20 cellular contexts compared by ENCODE assay signal in the genomic region with DNA sequence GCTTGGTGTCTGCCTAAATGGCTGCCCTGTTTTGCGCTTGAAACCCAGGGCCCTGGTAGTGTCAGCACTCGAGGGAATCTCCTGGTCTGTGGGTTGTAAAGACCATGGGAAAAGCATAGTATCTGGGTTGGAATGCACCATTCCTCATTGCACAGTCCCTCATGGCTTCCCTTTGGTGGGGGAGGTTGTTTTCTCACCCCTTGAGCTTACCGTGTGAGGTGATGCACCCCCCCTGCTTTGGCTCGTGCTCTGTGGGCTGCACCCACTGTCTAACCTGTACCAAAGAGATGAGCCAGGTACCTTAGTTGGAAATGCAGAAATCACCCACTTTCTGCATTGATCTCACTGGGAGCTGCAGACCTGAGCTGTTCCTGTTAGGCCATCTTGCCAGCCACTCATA.
A peak's percentile ranks its signal among the peaks of the same experiment; 100 is the strongest.
DNase-seq lines count a peak whose midpoint lies in the region; ATAC-seq and TF ChIP-seq lines count a peak whose summit lies in the region.
"Had no signal": no experiment of that assay in that cellular context is flagged by ENCODE, and none has a peak within 500 bp of the region (broad histone marks: within the 10 kb centered on the region; RNA-seq: fewer than 3 reads in every experiment).

No MANE protein-coding gene starts in this region.

- no peaks in the 10 kb centered on the region for H3K9me3 Mint-ChIP-seq in activated naive CD4-positive, alpha-beta T cell treated with anti-CD3 and anti-CD28 coated beads, Interleukin-2, amount 50 U/mL, for 24 hours
- H3K9me3 Mint-ChIP-seq in stimulated activated memory B cell treated with anti-CD40 and anti-IgM and Interleukin-4, amounts not matched to agents 10 μg/mL and 1 μg/mL and 100 μg/mL, for 72 hours = peaks cover 8% of the 10 kb centered on the region
- no peaks in the 10 kb centered on the region for H3K9me3 Mint-ChIP-seq in type B pancreatic cell
- H3K9me3 Mint-ChIP-seq: HFFc6 had no signal

- 0 out of 2 replicates have a peak overlapping the region, but pooled peaks have one; percentile 20 for H3K27ac ChIP-seq in RWPE1
- no peak overlapping the region for H3K27ac ChIP-seq in right cardiac atrium (ENCODE audit: low read length)
- H3K27ac ChIP-seq: right lobe of liver had no signal

- no peaks in the 10 kb centered on the region for H3K27me3 Mint-ChIP-seq in activated naive CD4-positive, alpha-beta T cell treated with anti-CD3 and anti-CD28 coated beads, Interleukin-2, amount 50 U/mL, for 24 hours
- no peaks in the 10 kb centered on the region for H3K27me3 Mint-ChIP-seq in stimulated activated memory B cell treated with anti-CD40 and anti-IgM and Interleukin-4, amounts not matched to agents 10 μg/mL and 1 μg/mL and 100 μg/mL, for 72 hours
- H3K27me3 Mint-ChIP-seq in type B pancreatic cell = no peaks in the 10 kb centered on the region

- H3K27ac Mint-ChIP-seq in activated naive CD4-positive, alpha-beta T cell treated with anti-CD3 and anti-CD28 coated beads, Interleukin-2, amount 50 U/mL, for 24 hours = peak overlapping the region; percentile 37
- peak overlapping the region; percentile 55 for H3K27ac Mint-ChIP-seq in stimulated activated memory B cell treated with anti-CD40 and anti-IgM and Interleukin-4, amounts not matched to agents 10 μg/mL and 1 μg/mL and 100 μg/mL, for 72 hours
- no peak overlapping the region for H3K27ac Mint-ChIP-seq in type B pancreatic cell
- H3K27ac Mint-ChIP-seq: HFFc6 had no signal

- peaks cover 3% of the 10 kb centered on the region for H3K4me1 ChIP-seq in right cardiac atrium (ENCODE audit: control insufficient read depth, insufficient read depth, low read length)

- H3K27me3 ChIP-seq in right cardiac atrium (ENCODE audit: control insufficient read depth, insufficient read depth) = no peaks in the 10 kb centered on the region
- H3K27me3 ChIP-seq: heart right ventricle, MG63, right lobe of liver had no signal

- peaks cover 32% of the 10 kb centered on the region for H3K36me3 Mint-ChIP-seq in activated naive CD4-positive, alpha-beta T cell treated with anti-CD3 and anti-CD28 coated beads, Interleukin-2, amount 50 U/mL, for 24 hours
- peaks cover 60% of the 10 kb centered on the region for H3K36me3 Mint-ChIP-seq in stimulated activated memory B cell treated with anti-CD40 and anti-IgM and Interleukin-4, amounts not matched to agents 10 μg/mL and 1 μg/mL and 100 μg/mL, for 72 hours
- H3K36me3 Mint-ChIP-seq in type B pancreatic cell = peaks cover 29% of the 10 kb centered on the region

- 84% methylated on average over 4 of the region's 4 CpGs for WGBS in right cardiac atrium

- intact Hi-C loops in right cardiac atrium (cut with DNase I) = no loop called here

- TF ChIP-seq CTCF in RWPE1 (conservative IDR thresholded peaks at IDR 0.05; ENCODE audit: low read depth) (no peak), type B pancreatic cell (conservative IDR thresholded peaks at IDR 0.05) (no peak)

- peaks cover 89% of the 10 kb centered on the region for H3K4me1 Mint-ChIP-seq in activated naive CD4-positive, alpha-beta T cell treated with anti-CD3 and anti-CD28 coated beads, Interleukin-2, amount 50 U/mL, for 24 hours
- peaks cover 59% of the 10 kb centered on the region for H3K4me1 Mint-ChIP-seq in stimulated activated memory B cell treated with anti-CD40 and anti-IgM and Interleukin-4, amounts not matched to agents 10 μg/mL and 1 μg/mL and 100 μg/mL, for 72 hours
- peaks cover 4% of the 10 kb centered on the region for H3K4me1 Mint-ChIP-seq in type B pancreatic cell (ENCODE audit: unreplicated experiment)

- peak overlapping the region; percentile 23 for H3K4me3 Mint-ChIP-seq in activated naive CD4-positive, alpha-beta T cell treated with anti-CD3 and anti-CD28 coated beads, Interleukin-2, amount 50 U/mL, for 24 hours
- no peak overlapping the region for H3K4me3 Mint-ChIP-seq in stimulated activated memory B cell treated with anti-CD40 and anti-IgM and Interleukin-4, amounts not matched to agents 10 μg/mL and 1 μg/mL and 100 μg/mL, for 72 hours
- H3K4me3 Mint-ChIP-seq in type B pancreatic cell = no peak overlapping the region
- H3K4me3 Mint-ChIP-seq: HFFc6 had no signal

- DNase-seq in activated naive CD4-positive, alpha-beta T cell (lab: John Stamatoyannopoulos, UW) = no peak
- DNase-seq in RWPE1 (ENCODE audit: low spot score) (no peak), right cardiac atrium (no peak), type B pancreatic cell (ENCODE audit: extremely low spot score, unreplicated experiment) (no peak)
- DNase-seq: COR-L47; effector memory CD4-positive, alpha-beta T cell; heart right ventricle; HFFc6; kidney; MG63; NCI-H187 treated with DMSO at 0.1 percent for 48 hours; NK-92 treated with Interleukin-12 subunit alpha and Interleukin-12 subunit beta, amount 100 ng/mL, for 24 hours; right lobe of liver; stimulated activated CD4-positive, alpha-beta T cell treated with anti-CD3 and anti-CD28 coated beads, Interleukin-1b, Interleukin-23, amount 100 ng/mL, for 48 hours had no signal

- POLR2A ChIA-PET in RWPE1 (lab: Yijun Ruan, JAX; ENCODE audit: low non-redundant PET) = no interaction called here

- H3K9me3 ChIP-seq in right cardiac atrium (ENCODE audit: control insufficient read depth, low read length) = no peaks in the 10 kb centered on the region
- H3K9me3 ChIP-seq: right lobe of liver had no signal

- no peak overlapping the region for H3K4me3 ChIP-seq in right cardiac atrium (ENCODE audit: low read length)
- H3K4me3 ChIP-seq: heart right ventricle, MG63, right lobe of liver had no signal

- CTCF ChIA-PET in RWPE1 (lab: Yijun Ruan, JAX) = no interaction called here

- ATAC-seq in right cardiac atrium (peak; percentile 40 to 51), HG03175 (IDR thresholded peaks at IDR 0.05; ENCODE audit: unreplicated experiment) (no peak), GM18502 (IDR thresholded peaks at IDR 0.05; ENCODE audit: poor library complexity, unreplicated experiment) (no peak)
- no peak for ATAC-seq in stimulated activated memory B cell treated with anti-CD40 and anti-IgM and Interleukin-4, amounts not matched to agents 10 μg/mL and 1 μg/mL and 100 μg/mL, for 72 hours
- ATAC-seq: activated CD4-positive, CD25-positive, alpha-beta regulatory T cell treated with anti-CD3 and anti-CD28 coated beads, Interleukin-2, amount 50 U/mL, for 24 hours; HepG2; right lobe of liver had no signal

Comparison
In these comparisons a context has a peak if more than half of its experiments do, and no peak if none do; other contexts are left out.
1. ATAC-seq: peak in right cardiac atrium (2 of 2); none in stimulated activated memory B cell treated with anti-CD40 and anti-IgM and Interleukin-4, amounts not matched to agents 10 μg/mL and 1 μg/mL and 100 μg/mL, for 72 hours (single experiment), HG03175 (single experiment) and GM18502 (single experiment).